1 cellular context compared by ENCODE assay signal in the genomic region with DNA sequence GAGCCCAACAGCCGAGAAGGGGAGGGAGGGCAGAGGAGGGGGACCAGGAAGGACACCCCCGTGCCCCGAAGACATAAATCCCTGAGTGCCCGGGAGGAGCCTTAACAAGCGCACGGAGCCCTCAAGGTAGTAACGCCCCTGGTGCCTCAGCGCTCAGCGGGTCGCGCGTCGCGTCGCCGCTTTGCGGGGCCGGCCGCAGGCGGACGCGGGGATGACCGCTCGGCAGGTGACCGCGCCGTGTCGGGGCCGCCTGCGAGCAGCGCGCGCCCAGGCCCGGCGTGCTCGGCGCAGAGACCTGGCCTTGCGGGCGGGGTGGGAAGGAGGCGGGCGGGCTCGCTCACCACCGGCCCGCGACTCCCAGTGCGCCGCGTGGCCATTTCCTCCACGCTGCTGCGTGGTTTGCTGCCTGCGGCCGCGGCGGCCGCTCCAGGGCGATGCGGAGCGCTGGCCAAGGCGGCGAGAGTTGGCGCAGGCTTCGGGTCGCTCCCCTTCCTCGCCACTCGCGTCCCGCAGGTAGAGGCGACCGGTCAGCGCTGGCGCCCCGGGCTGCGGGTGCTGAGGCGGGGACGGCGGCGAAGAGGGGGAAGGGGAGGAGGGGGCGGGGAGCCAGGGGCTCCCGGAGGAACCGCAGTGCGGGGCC.
TF ChIP-seq lines count a peak whose summit lies in the region.

No MANE protein-coding gene starts in this region.

TF ChIP-seq in WTC11, 78 proteins besides CTCF, POLR2A, EP300 and RAD21 (continued from another document):
- TF ChIP-seq, protein P1, sequence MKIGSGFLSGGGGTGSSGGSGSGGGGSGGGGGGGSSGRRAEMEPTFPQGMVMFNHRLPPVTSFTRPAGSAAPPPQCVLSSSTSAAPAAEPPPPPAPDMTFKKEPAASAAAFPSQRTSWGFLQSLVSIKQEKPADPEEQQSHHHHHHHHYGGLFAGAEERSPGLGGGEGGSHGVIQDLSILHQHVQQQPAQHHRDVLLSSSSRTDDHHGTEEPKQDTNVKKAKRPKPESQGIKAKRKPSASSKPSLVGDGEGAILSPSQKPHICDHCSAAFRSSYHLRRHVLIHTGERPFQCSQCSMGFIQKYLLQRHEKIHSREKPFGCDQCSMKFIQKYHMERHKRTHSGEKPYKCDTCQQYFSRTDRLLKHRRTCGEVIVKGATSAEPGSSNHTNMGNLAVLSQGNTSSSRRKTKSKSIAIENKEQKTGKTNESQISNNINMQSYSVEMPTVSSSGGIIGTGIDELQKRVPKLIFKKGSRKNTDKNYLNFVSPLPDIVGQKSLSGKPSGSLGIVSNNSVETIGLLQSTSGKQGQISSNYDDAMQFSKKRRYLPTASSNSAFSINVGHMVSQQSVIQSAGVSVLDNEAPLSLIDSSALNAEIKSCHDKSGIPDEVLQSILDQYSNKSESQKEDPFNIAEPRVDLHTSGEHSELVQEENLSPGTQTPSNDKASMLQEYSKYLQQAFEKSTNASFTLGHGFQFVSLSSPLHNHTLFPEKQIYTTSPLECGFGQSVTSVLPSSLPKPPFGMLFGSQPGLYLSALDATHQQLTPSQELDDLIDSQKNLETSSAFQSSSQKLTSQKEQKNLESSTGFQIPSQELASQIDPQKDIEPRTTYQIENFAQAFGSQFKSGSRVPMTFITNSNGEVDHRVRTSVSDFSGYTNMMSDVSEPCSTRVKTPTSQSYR (CRISPR knock-in tag; IDR thresholded peaks at IDR 0.05), result no peak
- TF ChIP-seq, protein P2, sequence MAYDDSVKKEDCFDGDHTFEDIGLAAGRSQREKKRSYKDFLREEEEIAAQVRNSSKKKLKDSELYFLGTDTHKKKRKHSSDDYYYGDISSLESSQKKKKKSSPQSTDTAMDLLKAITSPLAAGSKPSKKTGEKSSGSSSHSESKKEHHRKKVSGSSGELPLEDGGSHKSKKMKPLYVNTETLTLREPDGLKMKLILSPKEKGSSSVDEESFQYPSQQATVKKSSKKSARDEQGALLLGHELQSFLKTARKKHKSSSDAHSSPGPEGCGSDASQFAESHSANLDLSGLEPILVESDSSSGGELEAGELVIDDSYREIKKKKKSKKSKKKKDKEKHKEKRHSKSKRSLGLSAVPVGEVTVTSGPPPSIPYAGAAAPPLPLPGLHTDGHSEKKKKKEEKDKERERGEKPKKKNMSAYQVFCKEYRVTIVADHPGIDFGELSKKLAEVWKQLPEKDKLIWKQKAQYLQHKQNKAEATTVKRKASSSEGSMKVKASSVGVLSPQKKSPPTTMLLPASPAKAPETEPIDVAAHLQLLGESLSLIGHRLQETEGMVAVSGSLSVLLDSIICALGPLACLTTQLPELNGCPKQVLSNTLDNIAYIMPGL (CRISPR knock-in tag; IDR thresholded peaks at IDR 0.05), result peak; percentile 59; the same call in 1 of the 2 replicates
